29 cellular contexts compared by ENCODE assay signal in genomic region chr5:39934830-39935229, GRCh38.
"Had no signal": no experiment of that assay in that cellular context is flagged by ENCODE, and none has a peak within 500 bp of the region (broad histone marks: within the 10 kb centered on the region; RNA-seq: fewer than 3 reads in every experiment).

No MANE protein-coding gene starts in this region.

- DNase-seq: activated B cell treated with CpG ODN at 0.5 μM for 24 hours; activated CD4-positive, alpha-beta T cell treated with anti-CD3 and anti-CD28 coated beads for 48 hours; activated CD4-positive, alpha-beta T cell treated with anti-CD3 and anti-CD28 coated beads, Interleukin-2, amount 50 U/mL, for 1 hour; activated CD4-positive, alpha-beta T cell treated with anti-CD3 and anti-CD28 coated beads, Interleukin-2, amount 50 U/mL, for 48 hours; activated CD8-positive, alpha-beta memory T cell treated with anti-CD3 and anti-CD28 coated beads for 24 hours; activated CD8-positive, alpha-beta T cell treated with anti-CD3 and anti-CD28 coated beads for 36 hours; activated effector memory CD4-positive, alpha-beta T cell treated with anti-CD3 and anti-CD28 coated beads, Interleukin-2, amount 50 U/mL, for 16 hours; activated naive CD4-positive, alpha-beta T cell treated with anti-CD3 and anti-CD28 coated beads for 36 hours; activated naive CD8-positive, alpha-beta T cell treated with anti-CD3 and anti-CD28 coated beads for 36 hours; activated naive CD8-positive, alpha-beta T cell treated with anti-CD3 and anti-CD28 coated beads, Interleukin-2, amount 50 U/mL, for 24 hours; activated T-cell treated with anti-CD3 and anti-CD28 coated beads, Interleukin-2, amount 50 U/mL, for 4 hours; adrenal gland; amygdala; aorta; body of pancreas; caudate nucleus; colonic mucosa; effector CD8-positive, alpha-beta T cell; heart right ventricle; T-helper 17 cell; T1000; WERI-Rb-1 had no signal

- H3K9me3 ChIP-seq: adrenal gland, body of pancreas, colonic mucosa had no signal

- H3K4me3 ChIP-seq: adrenal gland, body of pancreas, colonic mucosa, heart right ventricle, hepatocyte had no signal

- H3K36me3 ChIP-seq: adrenal gland, colonic mucosa, heart right ventricle, WERI-Rb-1 had no signal

- H3K9me3 Mint-ChIP-seq: activated CD8-positive, alpha-beta T cell treated with anti-CD3 and anti-CD28 coated beads for 36 hours; activated naive CD4-positive, alpha-beta T cell treated with anti-CD3 and anti-CD28 coated beads for 36 hours; activated naive CD8-positive, alpha-beta T cell treated with anti-CD3 and anti-CD28 coated beads for 36 hours; activated naive CD8-positive, alpha-beta T cell treated with anti-CD3 and anti-CD28 coated beads, Interleukin-2, amount 50 U/mL, for 24 hours; activated T-helper 17 cell treated with anti-CD3 and anti-CD28 coated beads, Interleukin-2, amount 50 U/mL, for 72 hours had no signal

- H3K27ac ChIP-seq: adrenal gland, body of pancreas, colonic mucosa, epithelial cell of prostate, heart right ventricle, hepatocyte, WERI-Rb-1 had no signal

- H3K4me1 ChIP-seq: adrenal gland, body of pancreas, colonic mucosa, heart right ventricle had no signal

- ATAC-seq: activated CD4-positive, CD25-positive, alpha-beta regulatory T cell treated with anti-CD3 and anti-CD28 coated beads, Interleukin-2, amount 50 U/mL, for 24 hours; activated CD8-positive, alpha-beta T cell treated with anti-CD3 and anti-CD28 coated beads for 36 hours; activated naive CD8-positive, alpha-beta T cell treated with anti-CD3 and anti-CD28 coated beads, Interleukin-2, amount 50 U/mL, for 24 hours; activated T-cell treated with anti-CD3 and anti-CD28 coated beads, Interleukin-2, amount 50 U/mL, for 4 hours; activated T-helper 17 cell treated with anti-CD3 and anti-CD28 coated beads, Interleukin-2, amount 50 U/mL, for 72 hours; body of pancreas; esophagus mucosa; heart right ventricle; T-helper 17 cell had no signal

- H3K4me3 Mint-ChIP-seq: activated B cell treated with CpG ODN at 0.5 μM for 24 hours; activated CD8-positive, alpha-beta T cell treated with anti-CD3 and anti-CD28 coated beads for 36 hours; activated naive CD4-positive, alpha-beta T cell treated with anti-CD3 and anti-CD28 coated beads for 36 hours; activated naive CD4-positive, alpha-beta T cell treated with anti-CD3 and anti-CD28 coated beads, Interleukin-2, amount 50 U/mL, for 24 hours; activated naive CD8-positive, alpha-beta T cell treated with anti-CD3 and anti-CD28 coated beads for 36 hours; activated naive CD8-positive, alpha-beta T cell treated with anti-CD3 and anti-CD28 coated beads, Interleukin-2, amount 50 U/mL, for 24 hours; activated T-cell treated with anti-CD3 and anti-CD28 coated beads, Interleukin-2, amount 50 U/mL, for 4 hours; activated T-helper 17 cell treated with anti-CD3 and anti-CD28 coated beads, Interleukin-2, amount 50 U/mL, for 72 hours; T-helper 17 cell; T-helper 2 cell treated with Interferon-gamma antibody and Interleukin-4, amounts not matched to agents 5 μg/mL and 100 μg/mL, for 36 hours had no signal

- H3K4me1 Mint-ChIP-seq: activated B cell treated with CpG ODN at 0.5 μM for 24 hours; activated naive CD4-positive, alpha-beta T cell treated with anti-CD3 and anti-CD28 coated beads, Interleukin-2, amount 50 U/mL, for 24 hours; activated naive CD8-positive, alpha-beta T cell treated with anti-CD3 and anti-CD28 coated beads for 36 hours; activated T-helper 17 cell treated with anti-CD3 and anti-CD28 coated beads, Interleukin-2, amount 50 U/mL, for 72 hours; T-helper 17 cell had no signal

- H3K27me3 ChIP-seq: adrenal gland, body of pancreas, colonic mucosa, hepatocyte had no signal

- H3K36me3 Mint-ChIP-seq: activated naive CD4-positive, alpha-beta T cell treated with anti-CD3 and anti-CD28 coated beads, Interleukin-2, amount 50 U/mL, for 24 hours; activated naive CD8-positive, alpha-beta T cell treated with anti-CD3 and anti-CD28 coated beads for 36 hours had no signal

- H3K27ac Mint-ChIP-seq: activated B cell treated with CpG ODN at 0.5 μM for 24 hours; activated CD8-positive, alpha-beta T cell treated with anti-CD3 and anti-CD28 coated beads for 36 hours; activated naive CD4-positive, alpha-beta T cell treated with anti-CD3 and anti-CD28 coated beads for 36 hours; activated naive CD4-positive, alpha-beta T cell treated with anti-CD3 and anti-CD28 coated beads, Interleukin-2, amount 50 U/mL, for 24 hours; activated naive CD8-positive, alpha-beta T cell treated with anti-CD3 and anti-CD28 coated beads for 36 hours; activated naive CD8-positive, alpha-beta T cell treated with anti-CD3 and anti-CD28 coated beads, Interleukin-2, amount 50 U/mL, for 24 hours; activated T-helper 17 cell treated with anti-CD3 and anti-CD28 coated beads, Interleukin-2, amount 50 U/mL, for 72 hours; T-helper 17 cell; T-helper 2 cell treated with Interferon-gamma antibody and Interleukin-4, amounts not matched to agents 5 μg/mL and 100 μg/mL, for 36 hours had no signal
